ENCODE assay signal across 36 cellular contexts in the genomic region with DNA sequence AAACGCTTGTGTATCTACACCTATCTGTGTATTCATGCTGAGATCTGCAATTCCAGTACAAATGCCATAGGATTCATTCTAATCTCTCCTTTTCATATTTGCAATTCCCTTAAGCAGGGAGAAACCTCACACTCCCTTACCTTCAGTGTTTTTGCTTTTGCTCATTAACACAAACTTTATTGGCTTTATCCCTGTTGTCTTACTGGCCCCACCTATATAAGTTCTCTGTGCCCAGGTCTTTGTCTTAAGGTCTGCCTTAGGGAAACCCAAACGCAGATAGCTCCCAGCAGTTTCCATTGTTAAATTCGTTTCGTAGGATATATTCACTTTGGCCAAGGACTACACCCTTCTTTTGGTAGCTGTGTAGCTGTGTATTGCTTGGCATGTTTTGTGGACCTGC.
"Had no signal": no experiment of that assay in that cellular context is flagged by ENCODE, and none has a peak within 500 bp of the region (broad histone marks: within the 10 kb centered on the region; RNA-seq: fewer than 3 reads in every experiment).

No MANE protein-coding gene starts in this region.

- H3K4me1 ChIP-seq: adrenal gland, body of pancreas, breast epithelium had no signal

- H3K36me3 Mint-ChIP-seq: activated CD4-positive, alpha-beta memory T cell treated with anti-CD3 and anti-CD28 coated beads for 36 hours; activated naive CD4-positive, alpha-beta T cell treated with anti-CD3 and anti-CD28 coated beads, Interleukin-2, amount 50 U/mL, for 72 hours had no signal

- H3K4me1 Mint-ChIP-seq: activated B cell treated with CpG ODN at 0.5 μM for 24 hours; activated CD4-positive, alpha-beta T cell treated with anti-CD3 and anti-CD28 coated beads, Interleukin-2, amount 10 ng/mL, durations not matched to agents 24 days and 14 days; activated naive CD8-positive, alpha-beta T cell treated with anti-CD3 and anti-CD28 coated beads for 36 hours; activated T-helper 17 cell treated with anti-CD3 and anti-CD28 coated beads, Interleukin-2, amount 50 U/mL, for 72 hours had no signal

- ATAC-seq: activated CD8-positive, alpha-beta T cell treated with anti-CD3 and anti-CD28 coated beads for 36 hours; activated naive CD4-positive, alpha-beta T cell treated with anti-CD3 and anti-CD28 coated beads, Interleukin-2, amount 50 U/mL, for 72 hours; activated T-cell treated with anti-CD3 and anti-CD28 coated beads, Interleukin-2, amount 50 U/mL, for 4 hours; activated T-cell treated with anti-CD3 and anti-CD28 coated beads, Interleukin-2, amount 50 U/mL, for 72 hours; activated T-helper 17 cell treated with anti-CD3 and anti-CD28 coated beads, Interleukin-2, amount 50 U/mL, for 72 hours; body of pancreas had no signal

- H3K36me3 ChIP-seq: adrenal gland, breast epithelium had no signal

- H3K9me3 Mint-ChIP-seq: activated B cell treated with CpG ODN at 0.5 μM for 24 hours; activated CD4-positive, alpha-beta memory T cell treated with anti-CD3 and anti-CD28 coated beads for 36 hours; activated CD4-positive, alpha-beta T cell treated with anti-CD3 and anti-CD28 coated beads, Interleukin-2, amount 10 ng/mL, durations not matched to agents 24 days and 14 days; activated CD8-positive, alpha-beta T cell treated with anti-CD3 and anti-CD28 coated beads for 36 hours; activated naive CD4-positive, alpha-beta T cell treated with anti-CD3 and anti-CD28 coated beads for 36 hours; activated naive CD4-positive, alpha-beta T cell treated with anti-CD3 and anti-CD28 coated beads, Interleukin-2, amount 50 U/mL, for 72 hours; activated naive CD8-positive, alpha-beta T cell treated with anti-CD3 and anti-CD28 coated beads for 36 hours; activated T-cell treated with anti-CD3 and anti-CD28 coated beads, Interleukin-2, amount 50 U/mL, for 4 hours; activated T-cell treated with anti-CD3 and anti-CD28 coated beads, Interleukin-2, amount 50 U/mL, for 72 hours; activated T-helper 1 cell treated with anti-CD3 and anti-CD28 coated beads, Interleukin-12 subunit alpha, Interleukin-12 subunit beta, Interleukin-2, Interleukin-4 antibody, amounts not matched to agents 30 ng/mL and 10 ng/mL and 1 ng/mL, durations not matched to agents 14 hours and 24 hours and 36 hours; activated T-helper 17 cell treated with anti-CD3 and anti-CD28 coated beads, Interleukin-2, amount 50 U/mL, for 72 hours; T-helper 1 cell treated with Interleukin-12 subunit alpha and Interleukin-12 subunit beta and Interleukin-4 antibody, amounts not matched to agents 30 μg/mL and 1 μg/mL, for 36 hours; T-helper 2 cell treated with Interferon-gamma antibody and Interleukin-4, amounts not matched to agents 5 μg/mL and 100 μg/mL, for 36 hours had no signal

- DNase-seq: activated B cell treated with CpG ODN at 0.5 μM for 24 hours; activated CD4-positive, alpha-beta memory T cell treated with anti-CD3 and anti-CD28 coated beads for 36 hours; activated CD4-positive, alpha-beta T cell treated with anti-CD3 and anti-CD28 coated beads for 4 hours; activated CD4-positive, alpha-beta T cell treated with anti-CD3 and anti-CD28 coated beads, Interleukin-2, amount 10 ng/mL, durations not matched to agents 24 days and 14 days; activated CD4-positive, alpha-beta T cell treated with anti-CD3 and anti-CD28 coated beads, Interleukin-2, amount 50 U/mL, for 1 hour; activated CD4-positive, alpha-beta T cell treated with anti-CD3 and anti-CD28 coated beads, Interleukin-2, amount 50 U/mL, for 4 hours; activated CD4-positive, CD25-positive, alpha-beta regulatory T cell treated with anti-CD3 and anti-CD28 coated beads, Interleukin-2, amount 50 U/mL, for 72 hours; activated CD8-positive, alpha-beta memory T cell treated with anti-CD3 and anti-CD28 coated beads, Interleukin-2, amount 50 U/mL, for 4 hours; activated CD8-positive, alpha-beta T cell treated with anti-CD3 and anti-CD28 coated beads for 36 hours; activated effector memory CD4-positive, alpha-beta T cell treated with anti-CD3 and anti-CD28 coated beads, Interleukin-2, amount 50 U/mL, for 16 hours; activated gamma-delta T cell treated with Interleukin-2 at 50 U/mL for 16 hours; activated naive CD4-positive, alpha-beta T cell; activated naive CD4-positive, alpha-beta T cell treated with anti-CD3 and anti-CD28 coated beads for 36 hours; activated naive CD4-positive, alpha-beta T cell treated with anti-CD3 and anti-CD28 coated beads, Interleukin-2, amount 50 U/mL, for 16 hours; activated naive CD8-positive, alpha-beta T cell treated with anti-CD3 and anti-CD28 coated beads for 36 hours; activated T-cell treated with anti-CD3 and anti-CD28 coated beads for 4 hours; activated T-cell treated with anti-CD3 and anti-CD28 coated beads, Interleukin-2, amount 50 U/mL, for 1 hour; activated T-cell treated with anti-CD3 and anti-CD28 coated beads, Interleukin-2, amount 50 U/mL, for 4 hours; activated T-cell treated with anti-CD3 and anti-CD28 coated beads, Interleukin-2, amount 50 U/mL, for 72 hours; amniotic stem cell; aorta; body of pancreas; brain microvascular endothelial cell; central memory CD4-positive, alpha-beta T cell; SW 1271; T-helper 1 cell; T-helper 2 cell; T-helper 9 cell had no signal

- H3K27ac Mint-ChIP-seq: activated B cell treated with CpG ODN at 0.5 μM for 24 hours; activated CD4-positive, alpha-beta memory T cell treated with anti-CD3 and anti-CD28 coated beads for 36 hours; activated CD4-positive, alpha-beta T cell treated with anti-CD3 and anti-CD28 coated beads, Interleukin-2, amount 10 ng/mL, durations not matched to agents 24 days and 14 days; activated CD8-positive, alpha-beta T cell treated with anti-CD3 and anti-CD28 coated beads for 36 hours; activated naive CD4-positive, alpha-beta T cell treated with anti-CD3 and anti-CD28 coated beads for 36 hours; activated naive CD4-positive, alpha-beta T cell treated with anti-CD3 and anti-CD28 coated beads, Interleukin-2, amount 50 U/mL, for 72 hours; activated naive CD8-positive, alpha-beta T cell treated with anti-CD3 and anti-CD28 coated beads for 36 hours; activated T-cell treated with anti-CD3 and anti-CD28 coated beads, Interleukin-2, amount 50 U/mL, for 72 hours; activated T-helper 1 cell treated with anti-CD3 and anti-CD28 coated beads, Interleukin-12 subunit alpha, Interleukin-12 subunit beta, Interleukin-2, Interleukin-4 antibody, amounts not matched to agents 30 ng/mL and 10 ng/mL and 1 ng/mL, durations not matched to agents 14 hours and 24 hours and 36 hours; activated T-helper 17 cell treated with anti-CD3 and anti-CD28 coated beads, Interleukin-2, amount 50 U/mL, for 72 hours; T-helper 1 cell treated with Interleukin-12 subunit alpha and Interleukin-12 subunit beta and Interleukin-4 antibody, amounts not matched to agents 30 μg/mL and 1 μg/mL, for 36 hours; T-helper 2 cell treated with Interferon-gamma antibody and Interleukin-4, amounts not matched to agents 5 μg/mL and 100 μg/mL, for 36 hours had no signal

- H3K27me3 Mint-ChIP-seq: activated B cell treated with CpG ODN at 0.5 μM for 24 hours; activated CD4-positive, alpha-beta memory T cell treated with anti-CD3 and anti-CD28 coated beads for 36 hours; activated CD4-positive, alpha-beta T cell treated with anti-CD3 and anti-CD28 coated beads, Interleukin-2, amount 10 ng/mL, durations not matched to agents 24 days and 14 days; activated CD8-positive, alpha-beta T cell treated with anti-CD3 and anti-CD28 coated beads for 36 hours; activated naive CD8-positive, alpha-beta T cell treated with anti-CD3 and anti-CD28 coated beads for 36 hours; activated T-helper 17 cell treated with anti-CD3 and anti-CD28 coated beads, Interleukin-2, amount 50 U/mL, for 72 hours had no signal

- H3K4me3 Mint-ChIP-seq: activated B cell treated with CpG ODN at 0.5 μM for 24 hours; activated CD4-positive, alpha-beta memory T cell treated with anti-CD3 and anti-CD28 coated beads for 36 hours; activated CD4-positive, alpha-beta T cell treated with anti-CD3 and anti-CD28 coated beads, Interleukin-2, amount 10 ng/mL, durations not matched to agents 24 days and 14 days; activated CD8-positive, alpha-beta T cell treated with anti-CD3 and anti-CD28 coated beads for 36 hours; activated naive CD4-positive, alpha-beta T cell treated with anti-CD3 and anti-CD28 coated beads for 36 hours; activated naive CD8-positive, alpha-beta T cell treated with anti-CD3 and anti-CD28 coated beads for 36 hours; activated T-cell treated with anti-CD3 and anti-CD28 coated beads, Interleukin-2, amount 50 U/mL, for 4 hours; activated T-cell treated with anti-CD3 and anti-CD28 coated beads, Interleukin-2, amount 50 U/mL, for 72 hours; activated T-helper 1 cell treated with anti-CD3 and anti-CD28 coated beads, Interleukin-12 subunit alpha, Interleukin-12 subunit beta, Interleukin-2, Interleukin-4 antibody, amounts not matched to agents 30 ng/mL and 10 ng/mL and 1 ng/mL, durations not matched to agents 14 hours and 24 hours and 36 hours; activated T-helper 17 cell treated with anti-CD3 and anti-CD28 coated beads, Interleukin-2, amount 50 U/mL, for 72 hours; T-helper 1 cell treated with Interleukin-12 subunit alpha and Interleukin-12 subunit beta and Interleukin-4 antibody, amounts not matched to agents 30 μg/mL and 1 μg/mL, for 36 hours; T-helper 2 cell treated with Interferon-gamma antibody and Interleukin-4, amounts not matched to agents 5 μg/mL and 100 μg/mL, for 36 hours had no signal

- H3K27me3 ChIP-seq: adrenal gland, body of pancreas, brain microvascular endothelial cell, breast epithelium had no signal

- H3K4me3 ChIP-seq: adrenal gland, body of pancreas, breast epithelium had no signal

- H3K27ac ChIP-seq: adrenal gland, body of pancreas, brain microvascular endothelial cell, breast epithelium, VCaP had no signal

- H3K9me3 ChIP-seq: adrenal gland, body of pancreas, breast epithelium had no signal
